Comparison of ENCODE assay signal across 8 cellular contexts in genomic region chr17:62064029-62064790, GRCh38. TPM values are rescaled to one million over a fixed set of nuclear protein-coding genes. Genes with fewer than 3 reads are reported as not detected.
DNase-seq lines count a peak whose midpoint lies in the region; ATAC-seq lines count a peak whose summit lies in the region.

No MANE protein-coding gene starts in this region.

- peak overlapping the region; percentile 53 for H3K27ac ChIP-seq in CD8-positive, alpha-beta memory T cell (ENCODE audit: low read depth, low read length)
- H3K27ac ChIP-seq in HUES6 (ENCODE audit: low read depth, low read length) (peak overlapping the region; percentile 67; the same call in 1 of the 2 replicates), iPS-18a (ENCODE audit: low read length) (no peak overlapping the region)

- CTCF ChIA-PET in CD8-positive, alpha-beta memory T cell (lab: Charles Lee), result no interaction called here

- POLR2A ChIA-PET in CD8-positive, alpha-beta memory T cell (lab: Charles Lee), result interaction anchor here (0.6 to 1.0 kb wide), 2 partner anchors 10 to 144 kb away, joined by 3 to 9 read pairs; no protein-coding TSS in a partner anchor
- POLR2A ChIA-PET in activated naive CD8-positive, alpha-beta T cell treated with anti-CD3 and anti-CD28 coated beads, Interleukin-2, amount 10 ng/mL, durations not matched to agents 7 days and 5 days (lab: Charles Lee), result interaction anchor here (0.9 to 3.3 kb wide), 3 partner anchors 160 to 224 kb away, joined by 3 to 29 read pairs (median 4); partner anchors contain the start of gene BRIP1

- H3K4me3 ChIP-seq in CD8-positive, alpha-beta memory T cell (ENCODE audit: low read length), result peak overlapping the region; percentile 94
- H3K4me3 ChIP-seq in HUES6 (ENCODE audit: low read depth, low read length), result peak overlapping the region; percentile 91
- H3K4me3 ChIP-seq in iPS-18a (ENCODE audit: low read length), result peak overlapping the region; percentile 93

- DNase-seq in CD8-positive, alpha-beta memory T cell, result peak in 2 of 5 donors; percentile 24 to 31
- DNase-seq in activated naive CD8-positive, alpha-beta T cell treated with anti-CD3 and anti-CD28 coated beads, Interleukin-2, amount 10 ng/mL, durations not matched to agents 7 days and 5 days, result no peak
- DNase-seq in kidney glomerular epithelial cell (lab: John Stamatoyannopoulos, UW), result no peak

- peak overlapping the region; percentile 87 for H3K9ac ChIP-seq in HUES6 (ENCODE audit: low read length)
- H3K9ac ChIP-seq in iPS-18a (ENCODE audit: low read length), result peak overlapping the region; percentile 79

- no peaks in the 10 kb centered on the region for H3K36me3 ChIP-seq in CD8-positive, alpha-beta memory T cell (ENCODE audit: insufficient read depth, low read length)
- H3K36me3 ChIP-seq in HUES6 (ENCODE audit: control insufficient read depth, insufficient read depth, low read length) (peaks cover 39% of the 10 kb centered on the region), iPS-18a (ENCODE audit: control insufficient read depth, low read depth, low read length) (peaks cover 26% of the 10 kb centered on the region)

- H3K27ac Mint-ChIP-seq in CD8-positive, alpha-beta memory T cell, result peak overlapping the region; percentile 92 to 100 (median 95)
- peak overlapping the region; percentile 95 for H3K27ac Mint-ChIP-seq in activated naive CD8-positive, alpha-beta T cell treated with anti-CD3 and anti-CD28 coated beads, Interleukin-2, amount 10 ng/mL, durations not matched to agents 7 days and 5 days
- H3K27ac Mint-ChIP-seq in stimulated activated memory B cell treated with anti-CD40 and anti-IgM and Interleukin-4, amounts not matched to agents 10 μg/mL and 1 μg/mL and 100 μg/mL, for 72 hours, result peak overlapping the region; percentile 91

- H3K4me1 ChIP-seq in CD8-positive, alpha-beta memory T cell (ENCODE audit: insufficient read depth, low read length), result peaks cover 30% of the 10 kb centered on the region
- peaks cover 33% of the 10 kb centered on the region for H3K4me1 ChIP-seq in HUES6 (ENCODE audit: control insufficient read depth, insufficient read depth, low read length)
- H3K4me1 ChIP-seq in iPS-18a (ENCODE audit: control insufficient read depth, low read depth, low read length), result peaks cover 18% of the 10 kb centered on the region

- no peaks in the 10 kb centered on the region for H3K9me3 ChIP-seq in CD8-positive, alpha-beta memory T cell (ENCODE audit: low read length)
- no peaks in the 10 kb centered on the region for H3K9me3 ChIP-seq in HUES6 (ENCODE audit: control insufficient read depth, insufficient read depth, low read depth, low read length)
- H3K9me3 ChIP-seq in iPS-18a (ENCODE audit: control insufficient read depth, low read depth, low read length), result no peaks in the 10 kb centered on the region

- peak overlapping the region; percentile 90 to 97 (median 95) for H3K4me3 Mint-ChIP-seq in CD8-positive, alpha-beta memory T cell
- peak overlapping the region; percentile 94 for H3K4me3 Mint-ChIP-seq in activated naive CD8-positive, alpha-beta T cell treated with anti-CD3 and anti-CD28 coated beads, Interleukin-2, amount 10 ng/mL, durations not matched to agents 7 days and 5 days
- peak overlapping the region; percentile 94 for H3K4me3 Mint-ChIP-seq in stimulated activated memory B cell treated with anti-CD40 and anti-IgM and Interleukin-4, amounts not matched to agents 10 μg/mL and 1 μg/mL and 100 μg/mL, for 72 hours

- peaks cover 0 to 4% of the 10 kb centered on the region in 2 donors for H3K27me3 Mint-ChIP-seq in CD8-positive, alpha-beta memory T cell
- no peaks in the 10 kb centered on the region for H3K27me3 Mint-ChIP-seq in activated naive CD8-positive, alpha-beta T cell treated with anti-CD3 and anti-CD28 coated beads, Interleukin-2, amount 10 ng/mL, durations not matched to agents 7 days and 5 days
- no peaks in the 10 kb centered on the region for H3K27me3 Mint-ChIP-seq in stimulated activated memory B cell treated with anti-CD40 and anti-IgM and Interleukin-4, amounts not matched to agents 10 μg/mL and 1 μg/mL and 100 μg/mL, for 72 hours

- H3K4me1 Mint-ChIP-seq in CD8-positive, alpha-beta memory T cell, result peaks cover 38 to 57% (median 51%) of the 10 kb centered on the region in 3 donors
- peaks cover 31% of the 10 kb centered on the region for H3K4me1 Mint-ChIP-seq in activated naive CD8-positive, alpha-beta T cell treated with anti-CD3 and anti-CD28 coated beads, Interleukin-2, amount 10 ng/mL, durations not matched to agents 7 days and 5 days
- H3K4me1 Mint-ChIP-seq in stimulated activated memory B cell treated with anti-CD40 and anti-IgM and Interleukin-4, amounts not matched to agents 10 μg/mL and 1 μg/mL and 100 μg/mL, for 72 hours, result peaks cover 44% of the 10 kb centered on the region

- ATAC-seq in activated naive CD8-positive, alpha-beta T cell treated with anti-CD3 and anti-CD28 coated beads, Interleukin-2, amount 10 ng/mL, durations not matched to agents 7 days and 5 days (ENCODE audit: low read depth), result peak; percentile 17
- ATAC-seq in stimulated activated memory B cell treated with anti-CD40 and anti-IgM and Interleukin-4, amounts not matched to agents 10 μg/mL and 1 μg/mL and 100 μg/mL, for 72 hours, result no peak
- ATAC-seq in GM21526 (IDR thresholded peaks at IDR 0.05; ENCODE audit: low FRiP score, unreplicated experiment) (no peak), HG02840 (IDR thresholded peaks at IDR 0.05; ENCODE audit: low FRiP score, unreplicated experiment) (no peak)

- H3K9me3 Mint-ChIP-seq in CD8-positive, alpha-beta memory T cell, result peaks cover 0 to 2% (median 0%) of the 10 kb centered on the region in 5 donors
- H3K9me3 Mint-ChIP-seq in activated naive CD8-positive, alpha-beta T cell treated with anti-CD3 and anti-CD28 coated beads, Interleukin-2, amount 10 ng/mL, durations not matched to agents 7 days and 5 days, result no peaks in the 10 kb centered on the region
- no peaks in the 10 kb centered on the region for H3K9me3 Mint-ChIP-seq in stimulated activated memory B cell treated with anti-CD40 and anti-IgM and Interleukin-4, amounts not matched to agents 10 μg/mL and 1 μg/mL and 100 μg/mL, for 72 hours

- H3K36me3 Mint-ChIP-seq in CD8-positive, alpha-beta memory T cell, result peaks cover 4 to 49% (median 10%) of the 10 kb centered on the region in 3 donors
- H3K36me3 Mint-ChIP-seq in activated naive CD8-positive, alpha-beta T cell treated with anti-CD3 and anti-CD28 coated beads, Interleukin-2, amount 10 ng/mL, durations not matched to agents 7 days and 5 days, result peaks cover 18% of the 10 kb centered on the region
- H3K36me3 Mint-ChIP-seq in stimulated activated memory B cell treated with anti-CD40 and anti-IgM and Interleukin-4, amounts not matched to agents 10 μg/mL and 1 μg/mL and 100 μg/mL, for 72 hours, result peaks cover 22% of the 10 kb centered on the region

- no peaks in the 10 kb centered on the region for H3K27me3 ChIP-seq in CD8-positive, alpha-beta memory T cell (ENCODE audit: insufficient read depth, low read length, poor library complexity, severe bottlenecking)
- no peaks in the 10 kb centered on the region for H3K27me3 ChIP-seq in HUES6 (ENCODE audit: control insufficient read depth, insufficient read depth, low read length)
- H3K27me3 ChIP-seq in iPS-18a (ENCODE audit: control insufficient read depth, insufficient read depth, low read length), result no peaks in the 10 kb centered on the region

RNA-seq across cellular contexts. Expression of gene MED13, which starts 0.9 kb away (rescaled TPM):
- 10 to 100 TPM; 61.2 to 63.3 TPM for total RNA-seq in CD8-positive, alpha-beta memory T cell
- polyA plus RNA-seq in CD8-positive, alpha-beta memory T cell, result 3.4 TPM
- 10 to 100 TPM; 54.6 to 58.5 TPM for total RNA-seq in activated naive CD8-positive, alpha-beta T cell treated with anti-CD3 and anti-CD28 coated beads, Interleukin-2, amount 10 ng/mL, durations not matched to agents 7 days and 5 days
